ENCODE assay signal across 8 cellular contexts in the genomic region with DNA sequence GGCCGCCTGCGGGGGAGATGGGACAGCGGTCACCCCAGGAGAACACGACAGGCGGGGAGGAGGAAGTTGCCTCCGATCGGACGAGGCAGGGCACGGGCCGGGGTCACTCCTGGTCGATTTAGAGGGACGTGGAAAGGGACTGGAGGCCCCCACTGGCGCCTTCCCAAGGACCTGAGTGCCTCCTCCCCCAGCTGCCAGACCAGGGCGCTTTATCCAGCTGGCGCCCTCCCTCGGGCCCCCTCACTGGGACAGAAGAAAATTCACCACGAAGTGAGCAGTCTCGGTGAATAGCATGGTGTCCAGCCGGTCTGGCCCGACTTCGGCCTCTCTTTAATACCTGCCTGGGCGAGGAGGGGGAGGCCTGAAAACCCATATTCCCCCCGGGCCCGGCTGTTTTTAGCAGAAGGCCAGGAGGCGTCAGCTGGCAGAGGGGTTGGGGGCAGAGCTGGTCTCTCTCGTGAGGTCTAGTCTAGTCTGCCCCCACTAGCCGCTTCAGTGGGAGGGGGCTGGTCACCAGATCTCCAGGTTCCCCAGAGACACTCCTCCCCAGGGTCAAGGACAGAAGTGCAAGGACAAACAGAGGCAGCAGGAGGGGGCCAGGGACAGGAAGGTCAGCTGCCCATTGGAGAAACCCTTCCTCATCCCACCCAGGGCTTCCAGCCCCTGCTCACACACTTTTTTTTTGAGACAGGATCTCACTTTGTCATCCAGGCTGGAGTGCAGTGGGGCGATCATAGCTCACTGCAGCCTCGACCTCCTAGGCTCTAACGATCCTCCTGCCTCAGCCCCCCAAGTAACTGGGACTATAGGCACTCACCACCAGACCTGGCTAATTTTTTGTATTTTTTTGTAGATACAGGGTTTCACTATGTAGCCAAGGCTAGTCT. TPM values are rescaled to one million over a fixed set of nuclear protein-coding genes. Genes with fewer than 3 reads are reported as not detected.
DNase-seq lines count a peak whose midpoint lies in the region; TF ChIP-seq lines count a peak whose summit lies in the region.

No MANE protein-coding gene starts in this region.

- H3K9me3 Mint-ChIP-seq in activated naive CD4-positive, alpha-beta T cell treated with anti-CD3 and anti-CD28 coated beads, Interleukin-2, amount 10 ng/mL, durations not matched to agents 7 days and 5 days: peaks cover 5% of the 10 kb centered on the region

- peaks cover 24 to 57% (median 44%) of the 10 kb centered on the region in 4 donors for H3K4me1 ChIP-seq in stomach

- H3K4me3 ChIP-seq in cardiac fibroblast (replicated peaks in 1 of 2; ENCODE audit: low read depth in 2 of 2, low read length in 2 of 2) (peak overlapping the region; percentile 59 to 62), stomach (peak overlapping the region; percentile 61 to 75 (median 73))

- H3K27me3 Mint-ChIP-seq in activated naive CD4-positive, alpha-beta T cell treated with anti-CD3 and anti-CD28 coated beads, Interleukin-2, amount 10 ng/mL, durations not matched to agents 7 days and 5 days: peaks cover 39% of the 10 kb centered on the region

- peak overlapping the region; percentile 77 for H3K4me3 Mint-ChIP-seq in activated naive CD4-positive, alpha-beta T cell treated with anti-CD3 and anti-CD28 coated beads, Interleukin-2, amount 10 ng/mL, durations not matched to agents 7 days and 5 days

- TF ChIP-seq POLR2A in stomach (IDR thresholded peaks at IDR 0.05): no peak

- H3K9me3 ChIP-seq in stomach: no peaks in the 10 kb centered on the region

- H3K27ac Mint-ChIP-seq in activated naive CD4-positive, alpha-beta T cell treated with anti-CD3 and anti-CD28 coated beads, Interleukin-2, amount 10 ng/mL, durations not matched to agents 7 days and 5 days: no peak overlapping the region

- CTCF ChIA-PET in activated naive CD4-positive, alpha-beta T cell treated with anti-CD3 and anti-CD28 coated beads, Interleukin-2, amount 10 ng/mL, durations not matched to agents 7 days and 5 days (lab: Charles Lee): interaction anchor here (1.0 to 1.1 kb wide), 2 partner anchors 11 to 80 kb away, joined by 3 read pairs; no protein-coding TSS in a partner anchor

- no peak for DNase-seq in activated naive CD4-positive, alpha-beta T cell treated with anti-CD3 and anti-CD28 coated beads, Interleukin-2, amount 10 ng/mL, durations not matched to agents 7 days and 5 days
- DNase-seq in activated naive CD4-positive, alpha-beta T cell treated with anti-CD3 and anti-CD28 coated beads, Interleukin-2, amount 50 U/mL, for 16 hours: no peak
- peak; percentile 38 for DNase-seq in NCI-H1092 (lab: John Stamatoyannopoulos, UW)
- DNase-seq in cardiac fibroblast (ENCODE audit: low read depth in 2 of 2): peak; percentile 40 to 57
- DNase-seq in left kidney (ENCODE audit: low read depth, low spot score): peak; percentile 80
- DNase-seq in stomach: peak; percentile 38
- no peak for DNase-seq in GM20000 (ENCODE audit: low spot score)
- no peak for DNase-seq in stimulated activated CD4-positive, alpha-beta T cell treated with anti-CD3 and anti-CD28 coated beads, Interleukin-2, amount 100 ng/mL, for 48 hours

- intact Hi-C loops in stomach (cut with DNase I; ENCODE audit: low total_unique reads): no loop called here

- H3K4me1 Mint-ChIP-seq in activated naive CD4-positive, alpha-beta T cell treated with anti-CD3 and anti-CD28 coated beads, Interleukin-2, amount 10 ng/mL, durations not matched to agents 7 days and 5 days: peaks cover 55% of the 10 kb centered on the region

- no peak for TF ChIP-seq EP300 in stomach (IDR thresholded peaks at IDR 0.05)

- H3K27me3 ChIP-seq in stomach: no peaks in the 10 kb centered on the region

- no peaks in the 10 kb centered on the region for H3K36me3 ChIP-seq in stomach

- H3K36me3 Mint-ChIP-seq in activated naive CD4-positive, alpha-beta T cell treated with anti-CD3 and anti-CD28 coated beads, Interleukin-2, amount 10 ng/mL, durations not matched to agents 7 days and 5 days: peaks cover 11% of the 10 kb centered on the region

- H3K27ac ChIP-seq in stomach: peak overlapping the region; percentile 92 to 96 (median 95)

- 13 to 32% (median 15%) methylated on average over 13 to 30 of the region's 30 CpGs for WGBS in stomach, 5 donors

- TF ChIP-seq CTCF in cardiac fibroblast (IDR thresholded peaks at IDR 0.05; ENCODE audit: low read depth, low read length): no peak
- TF ChIP-seq CTCF in stomach (IDR thresholded peaks at IDR 0.05): no peak
- TF ChIP-seq CTCF in GM20000 (IDR thresholded peaks at IDR 0.05; ENCODE audit: extremely low read depth, missing control alignments): no peak

RNA-seq across cellular contexts. Expression of a gene that starts 10.2 kb away (rescaled TPM):
- total RNA-seq in stomach: 10 to 100 TPM in 2 of 5 donors, 1 to 10 TPM in 3; 2.2 to 21.6 (median 8.8) TPM
- 10 to 100 TPM in 1 of 3 donors, 1 to 10 TPM in 2; 7.8 to 10.3 (median 8.7) TPM for polyA plus RNA-seq in stomach

RNA-seq across cellular contexts. Expression of a gene that starts 10.2 kb away (rescaled TPM):
- under 1 TPM in 1 of 5 donors, not detected in 4; 0.92 TPM for total RNA-seq in stomach
- polyA plus RNA-seq in stomach: under 1 TPM in 1 of 3 donors, not detected in 2; 0.43 TPM

RNA-seq across cellular contexts. Expression of a gene that starts 16.1 kb away (rescaled TPM):
- 10 to 100 TPM in 4 of 5 donors, 1 to 10 TPM in 1; 7.6 to 99.4 (median 22.9) TPM for total RNA-seq in stomach
- polyA plus RNA-seq in stomach: 100 to 1,000 TPM in 1 of 3 donors, 10 to 100 TPM in 2; 46.4 to 100 (median 95.3) TPM

RNA-seq across cellular contexts. Expression of a gene that starts 42.1 kb away (rescaled TPM):
- total RNA-seq in stomach: 100 to 1,000 TPM in 1 of 5 donors, 10 to 100 TPM in 4; 35.9 to 126 (median 57.6) TPM
- 10 to 100 TPM; 23.8 to 39.0 (median 36.8) TPM for polyA plus RNA-seq in stomach

Comparison
In these comparisons a context has a peak if more than half of its experiments do, and no peak if none do; other contexts are left out.
1. DNase-seq: peak in NCI-H1092 (single experiment), cardiac fibroblast (2 of 2), left kidney (single experiment) and stomach (single experiment); none in activated naive CD4-positive, alpha-beta T cell treated with anti-CD3 and anti-CD28 coated beads, Interleukin-2, amount 10 ng/mL, durations not matched to agents 7 days and 5 days (single experiment), activated naive CD4-positive, alpha-beta T cell treated with anti-CD3 and anti-CD28 coated beads, Interleukin-2, amount 50 U/mL, for 16 hours (single experiment), GM20000 (single experiment) and stimulated activated CD4-positive, alpha-beta T cell treated with anti-CD3 and anti-CD28 coated beads, Interleukin-2, amount 100 ng/mL, for 48 hours (0 of 2).